In genomic region chrX:8724176-8724757, GRCh38 we compare ENCODE assay signal across 14 cellular contexts. TPM values are rescaled to one million over a fixed set of nuclear protein-coding genes. Genes with fewer than 3 reads are reported as not detected.
A peak's percentile ranks its signal among the peaks of the same experiment; 100 is the strongest.
DNase-seq lines count a peak whose midpoint lies in the region; ATAC-seq and TF ChIP-seq lines count a peak whose summit lies in the region.
"Had no signal": no experiment of that assay in that cellular context is flagged by ENCODE, and none has a peak within 500 bp of the region (broad histone marks: within the 10 kb centered on the region; RNA-seq: fewer than 3 reads in every experiment).

No MANE protein-coding gene starts in this region.

- no peak overlapping the region for H3K4me3 ChIP-seq in Karpas-422 (ENCODE audit: low read length)
- H3K4me3 ChIP-seq in thyroid gland (replicated peaks in 1 of 3): no peak overlapping the region

- H3K9me2 ChIP-seq in Karpas-422 (replicated peaks; ENCODE audit: insufficient read depth, low read length): no peaks in the 10 kb centered on the region

- no peaks in the 10 kb centered on the region for H3K36me3 ChIP-seq in Karpas-422 (ENCODE audit: insufficient read depth, low read length)
- no peaks in the 10 kb centered on the region for H3K36me3 ChIP-seq in thyroid gland

- ATAC-seq in GM18519 (IDR thresholded peaks at IDR 0.05; ENCODE audit: low FRiP score, unreplicated experiment): no peak

- H3K9ac ChIP-seq in Karpas-422 (ENCODE audit: low read length): no peak overlapping the region

- H3K4me3 Mint-ChIP-seq in chondrocyte (ENCODE audit: unreplicated experiment): no peak overlapping the region
- H3K4me3 Mint-ChIP-seq: activated CD4-positive, alpha-beta memory T cell treated with anti-CD3 and anti-CD28 coated beads for 36 hours; activated naive CD8-positive, alpha-beta T cell; B cell had no signal

- H3K36me3 Mint-ChIP-seq in chondrocyte (ENCODE audit: low read depth): no peaks in the 10 kb centered on the region
- H3K36me3 Mint-ChIP-seq: activated CD4-positive, alpha-beta memory T cell treated with anti-CD3 and anti-CD28 coated beads for 36 hours; activated naive CD8-positive, alpha-beta T cell had no signal

- H3K27me3 ChIP-seq in Karpas-422 (ENCODE audit: low read length): no peaks in the 10 kb centered on the region
- H3K27me3 ChIP-seq in thyroid gland: no peaks in the 10 kb centered on the region

- H4K20me1 ChIP-seq in Karpas-422 (ENCODE audit: insufficient read depth, low read depth, low read length): no peaks in the 10 kb centered on the region

- H3K9me3 Mint-ChIP-seq in chondrocyte (ENCODE audit: low read depth): peaks cover 5% of the 10 kb centered on the region
- H3K9me3 Mint-ChIP-seq: activated CD4-positive, alpha-beta memory T cell treated with anti-CD3 and anti-CD28 coated beads for 36 hours had no signal

- H3K27ac Mint-ChIP-seq in chondrocyte (ENCODE audit: unreplicated experiment): no peak overlapping the region
- H3K27ac Mint-ChIP-seq: activated CD4-positive, alpha-beta memory T cell treated with anti-CD3 and anti-CD28 coated beads for 36 hours; activated naive CD8-positive, alpha-beta T cell; B cell had no signal

- H3K4me1 ChIP-seq in Karpas-422 (ENCODE audit: low read length) (no peaks in the 10 kb centered on the region), thyroid gland (peaks cover 7 to 21% of the 10 kb centered on the region in 2 donors)

- TF ChIP-seq CTCF in chondrocyte (IDR thresholded peaks at IDR 0.05): peak; percentile 21
- no peak for TF ChIP-seq CTCF in thyroid gland (IDR thresholded peaks at IDR 0.05)

- TF ChIP-seq POLR2A in thyroid gland (IDR thresholded peaks at IDR 0.05): peak in 1 of 2 donors; percentile 21

- intact Hi-C loops in thyroid gland (cut with DNase I): no loop called here

- H2AFZ ChIP-seq in Karpas-422 (ENCODE audit: low read length): no peak overlapping the region

- DNase-seq in activated CD4-positive, alpha-beta T cell treated with anti-CD3 and anti-CD28 coated beads for 48 hours: peak; percentile 2
- DNase-seq in activated CD4-positive, alpha-beta T cell treated with anti-CD3 and anti-CD28 coated beads for 1 hour: no peak
- peak; percentile 58 for DNase-seq in Karpas-422
- DNase-seq in chondrocyte (ENCODE audit: low spot score): no peak
- peak; percentile 22 to 27 for DNase-seq in thyroid gland
- DNase-seq in T-helper 2 cell: no peak
- DNase-seq in DMS79 treated with DMSO at 0.1 percent for 48 hours (lab: John Stamatoyannopoulos, UW): no peak
- DNase-seq: activated CD4-positive, alpha-beta memory T cell treated with anti-CD3 and anti-CD28 coated beads for 36 hours; mammary epithelial cell; NCI-H774; posterior cingulate gyrus had no signal

- H3K4me2 ChIP-seq in Karpas-422 (ENCODE audit: low read depth, low read length, poor library complexity, severe bottlenecking): no peak overlapping the region

- peaks cover 29% of the 10 kb centered on the region for H3K27me3 Mint-ChIP-seq in chondrocyte (ENCODE audit: low read depth)

- no peaks in the 10 kb centered on the region for H3K9me3 ChIP-seq in Karpas-422 (ENCODE audit: low read length)
- H3K9me3 ChIP-seq in thyroid gland: no peaks in the 10 kb centered on the region

- H3K27ac ChIP-seq in Karpas-422 (ENCODE audit: low read length): no peak overlapping the region
- peak overlapping the region; percentile 69 to 88 (median 69) for H3K27ac ChIP-seq in thyroid gland

- no peaks in the 10 kb centered on the region for H3K4me1 Mint-ChIP-seq in chondrocyte (ENCODE audit: low read depth)
- H3K4me1 Mint-ChIP-seq: B cell had no signal

- no peaks in the 10 kb centered on the region for H3K79me2 ChIP-seq in Karpas-422 (ENCODE audit: low read length)

- 37 to 41% methylated on average over 10 of the region's 10 CpGs for WGBS in thyroid gland, 2 donors

RNA-seq across cellular contexts. Expression of gene ANOS1, which starts 7.7 kb away (rescaled TPM):
- not detected in 2 replicates for total RNA-seq in Karpas-422 (2014; rRNA removed; shearing (Covaris generic); ENCODE audit: low replicate concordance)
- total RNA-seq in chondrocyte: 9.6 to 23.1 TPM (median 22.3 TPM) in 3 replicates
- total RNA-seq in thyroid gland: 10 to 100 TPM; 19.3 to 57.3 (median 32.0) TPM
- total RNA-seq: activated CD4-positive, alpha-beta memory T cell treated with anti-CD3 and anti-CD28 coated beads for 36 hours had no signal

Comparison
In these comparisons a context has a peak if more than half of its experiments do, and no peak if none do; other contexts are left out.
1. DNase-seq: peak in activated CD4-positive, alpha-beta T cell treated with anti-CD3 and anti-CD28 coated beads for 48 hours (single experiment), Karpas-422 (single experiment) and thyroid gland (2 of 2); none in activated CD4-positive, alpha-beta T cell treated with anti-CD3 and anti-CD28 coated beads for 1 hour (single experiment), chondrocyte (single experiment), T-helper 2 cell (0 of 5) and DMS79 treated with DMSO at 0.1 percent for 48 hours (single experiment).
2. RNA of gene ANOS1, which starts 7.7 kb away (total RNA-seq): 19.3 to 57.3 TPM in thyroid gland and 9.6 to 23.1 TPM in chondrocyte; not detected in Karpas-422; every median in the first group is over 10 times any median in the second.